18 cellular contexts compared by ENCODE assay signal in genomic region chr10:14669576-14669975, GRCh38.
"Had no signal": no experiment of that assay in that cellular context is flagged by ENCODE, and none has a peak within 500 bp of the region (broad histone marks: within the 10 kb centered on the region; RNA-seq: fewer than 3 reads in every experiment).

No MANE protein-coding gene starts in this region.

- H3K4me3 ChIP-seq: adrenal gland, breast epithelium, gastrocnemius medialis, heart left ventricle, right lobe of liver had no signal

- ATAC-seq: activated CD8-positive, alpha-beta T cell treated with anti-CD3 and anti-CD28 coated beads, Interleukin-2, amount 10 ng/mL, durations not matched to agents 7 days and 5 days; activated naive CD4-positive, alpha-beta T cell treated with anti-CD3 and anti-CD28 coated beads, Interleukin-2, amount 50 U/mL, for 72 hours; esophagus mucosa; gastrocnemius medialis; heart left ventricle; naive thymus-derived CD8-positive, alpha-beta T cell; right lobe of liver; stimulated activated memory B cell treated with anti-CD40 and anti-IgM and Interleukin-4, amounts not matched to agents 10 μg/mL and 1 μg/mL and 100 μg/mL, for 72 hours had no signal

- H3K27me3 Mint-ChIP-seq: activated CD4-positive, alpha-beta T cell treated with anti-CD3 and anti-CD28 coated beads, Interleukin-2, amount 10 ng/mL, durations not matched to agents 7 days and 5 days; naive thymus-derived CD8-positive, alpha-beta T cell; stimulated activated memory B cell treated with anti-CD40 and anti-IgM and Interleukin-4, amounts not matched to agents 10 μg/mL and 1 μg/mL and 100 μg/mL, for 72 hours had no signal

- H3K4me1 ChIP-seq: adrenal gland, breast epithelium, gastrocnemius medialis had no signal

- H3K36me3 ChIP-seq: adrenal gland, breast epithelium, gastrocnemius medialis, heart left ventricle, right lobe of liver had no signal

- H3K27ac ChIP-seq: adrenal gland, gastrocnemius medialis, parathyroid adenoma, right lobe of liver had no signal

- H3K27me3 ChIP-seq: adrenal gland, breast epithelium, gastrocnemius medialis, heart left ventricle, right lobe of liver had no signal

- H3K4me3 Mint-ChIP-seq: activated CD4-positive, alpha-beta T cell treated with anti-CD3 and anti-CD28 coated beads, Interleukin-2, amount 10 ng/mL, durations not matched to agents 7 days and 5 days; activated CD8-positive, alpha-beta T cell treated with anti-CD3 and anti-CD28 coated beads, Interleukin-2, amount 10 ng/mL, durations not matched to agents 7 days and 5 days; naive thymus-derived CD8-positive, alpha-beta T cell; stimulated activated memory B cell treated with anti-CD40 and anti-IgM and Interleukin-4, amounts not matched to agents 10 μg/mL and 1 μg/mL and 100 μg/mL, for 72 hours had no signal

- H3K9ac ChIP-seq: parathyroid adenoma had no signal

- H3K27ac Mint-ChIP-seq: activated CD4-positive, alpha-beta T cell treated with anti-CD3 and anti-CD28 coated beads, Interleukin-2, amount 10 ng/mL, durations not matched to agents 7 days and 5 days; activated CD8-positive, alpha-beta T cell treated with anti-CD3 and anti-CD28 coated beads, Interleukin-2, amount 10 ng/mL, durations not matched to agents 7 days and 5 days; activated naive CD4-positive, alpha-beta T cell treated with anti-CD3 and anti-CD28 coated beads, Interleukin-2, amount 50 U/mL, for 72 hours; naive thymus-derived CD8-positive, alpha-beta T cell; stimulated activated memory B cell treated with anti-CD40 and anti-IgM and Interleukin-4, amounts not matched to agents 10 μg/mL and 1 μg/mL and 100 μg/mL, for 72 hours had no signal

- DNase-seq: activated CD4-positive, alpha-beta T cell treated with anti-CD3 and anti-CD28 coated beads, Interleukin-2, amount 10 ng/mL, durations not matched to agents 7 days and 5 days; activated CD8-positive, alpha-beta memory T cell treated with anti-CD3 and anti-CD28 coated beads, Interleukin-2, amount 50 U/mL, for 48 hours; activated CD8-positive, alpha-beta T cell treated with anti-CD3 and anti-CD28 coated beads, Interleukin-2, amount 10 ng/mL, durations not matched to agents 7 days and 5 days; activated effector memory CD4-positive, alpha-beta T cell treated with anti-CD3 and anti-CD28 coated beads, Interleukin-2, amount 50 U/mL, for 16 hours; adrenal gland; cortex of kidney; gastrocnemius medialis; heart left ventricle; left ventricle myocardium superior; naive thymus-derived CD8-positive, alpha-beta T cell; right lobe of liver; stimulated activated CD4-positive, alpha-beta T cell treated with anti-CD3 and anti-CD28 coated beads, Interleukin-4, amount 100 ng/mL, for 24 hours; T-helper 1 cell had no signal

- H3K9me3 ChIP-seq: adrenal gland, breast epithelium, gastrocnemius medialis, right lobe of liver had no signal
